27 cellular contexts compared by ENCODE assay signal in the genomic region with DNA sequence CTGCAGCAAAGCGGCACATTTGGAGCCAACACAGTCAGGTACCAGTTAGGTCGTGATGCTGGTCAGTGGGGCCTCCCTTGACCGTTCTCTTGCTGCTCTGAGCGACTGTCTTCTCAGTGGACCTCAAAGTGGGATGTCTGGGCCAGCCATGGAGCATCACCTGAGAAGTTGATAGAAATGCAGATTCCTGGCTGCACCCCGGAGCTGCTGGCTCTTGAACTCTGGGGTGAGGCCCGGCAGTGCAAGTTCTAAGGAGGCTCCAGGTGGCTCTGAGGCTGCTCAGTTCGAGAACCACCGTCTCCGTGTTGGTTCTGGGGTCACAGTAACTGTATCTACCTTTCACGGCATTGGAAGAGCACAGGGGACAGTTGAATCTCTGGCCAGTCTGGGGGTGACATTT.
"Had no signal": no experiment of that assay in that cellular context is flagged by ENCODE, and none has a peak within 500 bp of the region (broad histone marks: within the 10 kb centered on the region; RNA-seq: fewer than 3 reads in every experiment).

No MANE protein-coding gene starts in this region.

- H3K36me3 Mint-ChIP-seq: activated naive CD4-positive, alpha-beta T cell treated with anti-CD3 and anti-CD28 coated beads, Interleukin-2, amount 50 U/mL, for 72 hours; WTC11 had no signal

- ATAC-seq: activated CD8-positive, alpha-beta T cell treated with anti-CD3 and anti-CD28 coated beads, Interleukin-2, amount 10 ng/mL, durations not matched to agents 7 days and 5 days; activated naive CD4-positive, alpha-beta T cell treated with anti-CD3 and anti-CD28 coated beads, Interleukin-2, amount 50 U/mL, for 72 hours; activated naive CD8-positive, alpha-beta T cell treated with anti-CD3 and anti-CD28 coated beads, Interleukin-2, amount 50 U/mL, for 24 hours; SK-N-SH treated with all-trans-retinoic acid at 6 μM for 48 hours; WTC11 had no signal

- H3K4me1 ChIP-seq: SJCRH30 had no signal

- H3K4me1 Mint-ChIP-seq: activated naive CD8-positive, alpha-beta T cell treated with anti-CD3 and anti-CD28 coated beads, Interleukin-2, amount 50 U/mL, for 24 hours had no signal

- H3K4me3 Mint-ChIP-seq: activated CD8-positive, alpha-beta T cell treated with anti-CD3 and anti-CD28 coated beads, Interleukin-2, amount 10 ng/mL, durations not matched to agents 7 days and 5 days; activated naive CD8-positive, alpha-beta T cell treated with anti-CD3 and anti-CD28 coated beads, Interleukin-2, amount 50 U/mL, for 24 hours; brain; T-helper 1 cell treated with Interleukin-12 subunit alpha and Interleukin-12 subunit beta and Interleukin-4 antibody, amounts not matched to agents 30 μg/mL and 1 μg/mL, for 36 hours; WTC11 had no signal

- H3K9me3 ChIP-seq: MG63, Peyer's patch, SJCRH30 had no signal

- H3K4me3 ChIP-seq: MG63, Peyer's patch, SJCRH30 had no signal

- H3K27me3 ChIP-seq: MG63, Peyer's patch, SJCRH30 had no signal

- DNase-seq: activated CD4-positive, alpha-beta T cell treated with anti-CD3 and anti-CD28 coated beads for 48 hours; activated CD4-positive, alpha-beta T cell treated with anti-CD3 and anti-CD28 coated beads, Interleukin-2, amount 50 U/mL, for 4 hours; activated CD4-positive, CD25-positive, alpha-beta regulatory T cell treated with anti-CD3 and anti-CD28 coated beads, Interleukin-2, amount 50 U/mL, for 72 hours; activated CD8-positive, alpha-beta T cell treated with anti-CD3 and anti-CD28 coated beads, Interleukin-2, amount 10 ng/mL, durations not matched to agents 7 days and 5 days; activated effector memory CD4-positive, alpha-beta T cell treated with anti-CD3 and anti-CD28 coated beads, Interleukin-2, amount 50 U/mL, for 16 hours; activated naive CD4-positive, alpha-beta T cell treated with Interleukin-2 at 50 U/mL for 16 hours; activated naive CD8-positive, alpha-beta T cell treated with anti-CD3 and anti-CD28 coated beads, Interleukin-2, amount 50 U/mL, for 24 hours; activated T-cell treated with anti-CD3 and anti-CD28 coated beads, Interleukin-2, amount 50 U/mL, for 1 hour; amniotic stem cell; MG63; NCI-H1105; NCI-H1436; NCI-H187; NCI-H2081; NCI-H510A treated with DMSO at 0.1 percent for 48 hours; NCI-H69; NK-92 treated with Interleukin-12 subunit alpha and Interleukin-12 subunit beta, amount 100 ng/mL, for 24 hours; Right ventricle myocardium superior; SJCRH30; SW 1271 had no signal

- H3K27ac ChIP-seq: Peyer's patch, RWPE1, SJCRH30 had no signal

- H3K27me3 Mint-ChIP-seq: activated naive CD8-positive, alpha-beta T cell treated with anti-CD3 and anti-CD28 coated beads, Interleukin-2, amount 50 U/mL, for 24 hours had no signal

- H3K27ac Mint-ChIP-seq: activated CD8-positive, alpha-beta T cell treated with anti-CD3 and anti-CD28 coated beads, Interleukin-2, amount 10 ng/mL, durations not matched to agents 7 days and 5 days; activated naive CD4-positive, alpha-beta T cell treated with anti-CD3 and anti-CD28 coated beads, Interleukin-2, amount 50 U/mL, for 72 hours; activated naive CD8-positive, alpha-beta T cell treated with anti-CD3 and anti-CD28 coated beads, Interleukin-2, amount 50 U/mL, for 24 hours; brain; T-helper 1 cell treated with Interleukin-12 subunit alpha and Interleukin-12 subunit beta and Interleukin-4 antibody, amounts not matched to agents 30 μg/mL and 1 μg/mL, for 36 hours; WTC11 had no signal

- H3K36me3 ChIP-seq: MG63, Peyer's patch, SJCRH30 had no signal

- H3K9me3 Mint-ChIP-seq: activated naive CD4-positive, alpha-beta T cell treated with anti-CD3 and anti-CD28 coated beads, Interleukin-2, amount 50 U/mL, for 72 hours; activated naive CD8-positive, alpha-beta T cell treated with anti-CD3 and anti-CD28 coated beads, Interleukin-2, amount 50 U/mL, for 24 hours; brain; T-helper 1 cell treated with Interleukin-12 subunit alpha and Interleukin-12 subunit beta and Interleukin-4 antibody, amounts not matched to agents 30 μg/mL and 1 μg/mL, for 36 hours; WTC11 had no signal
